1 cellular context compared by ENCODE assay signal in genomic region chr11:127789887-127790286, GRCh38.
TF ChIP-seq lines count a peak whose summit lies in the region.

No MANE protein-coding gene starts in this region.

TF ChIP-seq in GM23338, 12 proteins besides CTCF, POLR2A, EP300 and RAD21 (continued from another document):
- TF ChIP-seq ZNF462 (CRISPR knock-in tag; IDR thresholded peaks at IDR 0.05) = no peak
- no peak for TF ChIP-seq ZNF114 (CRISPR knock-in tag; IDR thresholded peaks at IDR 0.05)
- no peak for TF ChIP-seq STAT1 (IDR thresholded peaks at IDR 0.05; ENCODE audit: unreplicated experiment)
- no peak for TF ChIP-seq ZNF331 (CRISPR knock-in tag; IDR thresholded peaks at IDR 0.05; ENCODE audit: low read depth)
- no peak for TF ChIP-seq REST (IDR thresholded peaks at IDR 0.05; ENCODE audit: unreplicated experiment)
